ENCODE assay signal across 10 cellular contexts in genomic region chr5:134111741-134112647, GRCh38. TPM values are rescaled to one million over a fixed set of nuclear protein-coding genes. Genes with fewer than 3 reads are reported as not detected.
A peak's percentile ranks its signal among the peaks of the same experiment; 100 is the strongest.
DNase-seq lines count a peak whose midpoint lies in the region; ATAC-seq and TF ChIP-seq lines count a peak whose summit lies in the region.
"Had no signal": no experiment of that assay in that cellular context is flagged by ENCODE, and none has a peak within 500 bp of the region (broad histone marks: within the 10 kb centered on the region; RNA-seq: fewer than 3 reads in every experiment).

No MANE protein-coding gene starts in this region.

- no peak for ATAC-seq in HG03432 (IDR thresholded peaks at IDR 0.05; ENCODE audit: unreplicated experiment)

- H4K20me1 ChIP-seq in mammary epithelial cell (ENCODE audit: insufficient read depth, low read length) (no peaks in the 10 kb centered on the region), smooth muscle cell (ENCODE audit: low read depth) (peaks cover 9% of the 10 kb centered on the region)

- CTCF ChIA-PET in mammary epithelial cell (lab: Charles Lee; ENCODE audit: low non-redundant PET): no interaction called here
- CTCF ChIA-PET in A673 (lab: Charles Lee): interaction anchor here (1.2 to 1.5 kb wide), 2 partner anchors 29 to 72 kb away, joined by 4 to 5 read pairs; no protein-coding TSS in a partner anchor

- 75% methylated on average over 6 of the region's 6 CpGs for WGBS in mammary epithelial cell (ENCODE audit: low coverage, missing lambda C conversion rate)
- WGBS in smooth muscle cell (ENCODE audit: low lambda C conversion rate): 59% methylated on average over 6 of the region's 6 CpGs

- no peak overlapping the region for H2AFZ ChIP-seq in mammary epithelial cell (ENCODE audit: low read depth, low read length)
- no peak overlapping the region for H2AFZ ChIP-seq in smooth muscle cell (ENCODE audit: low read depth)

- BruUV-seq in mammary epithelial cell (replicated peaks; lab: Mats Ljungman, UMichigan) (no TSS peak), A673 (replicated peaks; lab: Mats Ljungman, UMichigan) (no TSS peak)

- no peaks in the 10 kb centered on the region for H3K36me3 ChIP-seq in mammary epithelial cell (ENCODE audit: insufficient read depth, low read length)
- no peaks in the 10 kb centered on the region for H3K36me3 ChIP-seq in smooth muscle cell (ENCODE audit: low read depth)
- H3K36me3 ChIP-seq in A673 (ENCODE audit: insufficient read depth, low read length, poor library complexity, severe bottlenecking): no peaks in the 10 kb centered on the region

- dilution Hi-C loops in mammary epithelial cell (cut with HindIII; ENCODE audit: low sequenced_read_pairs): no loop called here

- peaks cover 27% of the 10 kb centered on the region for H3K4me1 ChIP-seq in mammary epithelial cell (ENCODE audit: insufficient read depth, low read length)
- no peaks in the 10 kb centered on the region for H3K4me1 ChIP-seq in smooth muscle cell (ENCODE audit: low read depth)
- H3K4me1 ChIP-seq in A673 (ENCODE audit: insufficient read depth, low read length, poor library complexity, severe bottlenecking): peaks cover 18% of the 10 kb centered on the region

- H3K27me3 ChIP-seq in mammary epithelial cell (ENCODE audit: insufficient read depth, low read length) (no peaks in the 10 kb centered on the region), smooth muscle cell (ENCODE audit: low read depth) (peaks cover 6% of the 10 kb centered on the region), A673 (replicated peaks; ENCODE audit: insufficient read depth, low read depth, low read length, poor library complexity) (peaks cover 6% of the 10 kb centered on the region)

- H3K79me2 ChIP-seq in mammary epithelial cell (ENCODE audit: insufficient read depth, low read length) (no peaks in the 10 kb centered on the region), smooth muscle cell (ENCODE audit: low read depth) (no peaks in the 10 kb centered on the region)

- intact Hi-C loops in mammary epithelial cell (cut with micrococcal nuclease) (no loop called here), A673 (cut with micrococcal nuclease; ENCODE audit: unreplicated experiment) (no loop called here)

- POLR2A ChIA-PET in A673 (lab: Charles Lee; ENCODE audit: low non-redundant PET): no interaction called here

- H3K4me3 ChIP-seq in mammary epithelial cell (replicated peaks in 1 of 3; ENCODE audit: insufficient read depth in 1 of 3, low read depth in 2 of 3, low read length in 3 of 3): no peak overlapping the region
- H3K4me3 ChIP-seq in smooth muscle cell: no peak overlapping the region
- H3K4me3 ChIP-seq in A673 (ENCODE audit: low read depth, low read length, poor library complexity, severe bottlenecking): no peak overlapping the region

- H3K4me2 ChIP-seq in mammary epithelial cell (ENCODE audit: insufficient read depth, low read depth, low read length) (no peak overlapping the region), smooth muscle cell (peak overlapping the region; percentile 2)

- no peaks in the 10 kb centered on the region for H3F3A ChIP-seq in smooth muscle cell (ENCODE audit: low read depth)

- peak; percentile 62 for DNase-seq in activated CD4-positive, alpha-beta T cell treated with anti-CD3 and anti-CD28 coated beads for 48 hours
- DNase-seq in activated CD4-positive, alpha-beta T cell treated with anti-CD3 and anti-CD28 coated beads, Interleukin-2, amount 50 U/mL, for 1 hour: no peak
- DNase-seq in RPMI7951 (ENCODE audit: low read depth) (peak; percentile 27), mammary epithelial cell (peak; percentile 52), smooth muscle cell (lab: John Stamatoyannopoulos, UW; ENCODE audit: unreplicated experiment) (no peak), A673 (ENCODE audit: low spot score) (no peak), RPMI8226 (no peak)
- DNase-seq: effector CD4-positive, alpha-beta T cell; NCI-H2029 had no signal

- TF ChIP-seq CTCF in mammary epithelial cell (conservative IDR thresholded peaks at IDR 0.05 in 1 of 2, IDR thresholded peaks at IDR 0.05 in 1 of 2; ENCODE audit: extremely low read depth in 1 of 2, insufficient read depth in 1 of 2, low read depth in 1 of 2, low read length in 2 of 2) (no peak), smooth muscle cell (IDR thresholded peaks at IDR 0.05; ENCODE audit: borderline replicate concordance, insufficient read depth, poor library complexity, severe bottlenecking) (no peak), A673 (conservative IDR thresholded peaks at IDR 0.05; ENCODE audit: low read depth, low read length) (no peak)

- no peaks in the 10 kb centered on the region for H3K9me3 ChIP-seq in mammary epithelial cell (replicated peaks; ENCODE audit: insufficient read depth, low read length)
- H3K9me3 ChIP-seq in smooth muscle cell (replicated peaks; ENCODE audit: low read depth): no peaks in the 10 kb centered on the region
- no peaks in the 10 kb centered on the region for H3K9me3 ChIP-seq in A673 (ENCODE audit: low read depth, low read length, poor library complexity, severe bottlenecking)

- no peak overlapping the region for H3K27ac ChIP-seq in mammary epithelial cell (ENCODE audit: insufficient read depth, low read depth, low read length)
- H3K27ac ChIP-seq in smooth muscle cell (ENCODE audit: low read depth): no peak overlapping the region
- H3K27ac ChIP-seq in A673 (ENCODE audit: low read depth, low read length, poor library complexity, severe bottlenecking): no peak overlapping the region

- in situ Hi-C loops in mammary epithelial cell (cut with MboI; ENCODE audit: low sequenced_read_pairs in 2 of 2): no loop called here

- H3K9ac ChIP-seq in mammary epithelial cell (ENCODE audit: insufficient read depth, low read length): no peak overlapping the region
- H3K9ac ChIP-seq in smooth muscle cell (ENCODE audit: low read depth): no peak overlapping the region

RNA-seq across cellular contexts. Expression of gene TCF7, which starts 2.5 kb away (rescaled TPM):
- total RNA-seq in RPMI7951 (2014; rRNA removed; shearing (Covaris generic)): 9.1 and 12.3 TPM in 2 replicates
- total RNA-seq in mammary epithelial cell (1 to 10 TPM; 3.3 to 6.5 TPM), smooth muscle cell (1.8 and 3.2 TPM in 2 replicates), A673 (2021) (2.4 and 3.3 TPM in 2 replicates)
- polyA plus RNA-seq in mammary epithelial cell (2.0 TPM), smooth muscle cell (3.4 and 10.8 TPM in 2 replicates)
- 18.8 TPM for polyA minus RNA-seq in mammary epithelial cell

Comparison
In these comparisons a context has a peak if more than half of its experiments do, and no peak if none do; other contexts are left out.
1. DNase-seq: peak in activated CD4-positive, alpha-beta T cell treated with anti-CD3 and anti-CD28 coated beads for 48 hours (single experiment), RPMI7951 (single experiment) and mammary epithelial cell (single experiment); none in activated CD4-positive, alpha-beta T cell treated with anti-CD3 and anti-CD28 coated beads, Interleukin-2, amount 50 U/mL, for 1 hour (single experiment), smooth muscle cell (single experiment), A673 (single experiment) and RPMI8226 (single experiment).